In genomic region chr14:22994762-22995275, GRCh38 we compare ENCODE assay signal across 9 cellular contexts. TPM values are rescaled to one million over a fixed set of nuclear protein-coding genes. Genes with fewer than 3 reads are reported as not detected.
DNase-seq lines count a peak whose midpoint lies in the region; ATAC-seq, FAIRE-seq and TF ChIP-seq lines count a peak whose summit lies in the region.
"Had no signal": no experiment of that assay in that cellular context is flagged by ENCODE, and none has a peak within 500 bp of the region (broad histone marks: within the 10 kb centered on the region; RNA-seq: fewer than 3 reads in every experiment).

No MANE protein-coding gene starts in this region.

- peaks cover 2% of the 10 kb centered on the region for H3K36me3 Mint-ChIP-seq in activated CD4-positive, alpha-beta T cell treated with anti-CD3 and anti-CD28 coated beads, Interleukin-2, amount 10 ng/mL, durations not matched to agents 24 days and 14 days (ENCODE audit: low read depth)

- no peak for FAIRE-seq in GM12891 (lab: Jason Lieb, UNC)

- no peak for TF ChIP-seq EP300 in gastroesophageal sphincter (IDR thresholded peaks at IDR 0.05)

- no peak overlapping the region for H3K27ac Mint-ChIP-seq in activated CD4-positive, alpha-beta T cell treated with anti-CD3 and anti-CD28 coated beads, Interleukin-2, amount 10 ng/mL, durations not matched to agents 24 days and 14 days

- H3K4me3 ChIP-seq in Loucy (ENCODE audit: low read length, poor library complexity, severe bottlenecking) = no peak overlapping the region
- H3K4me3 ChIP-seq in gastroesophageal sphincter = no peak overlapping the region

- H3K36me3 ChIP-seq in Loucy (ENCODE audit: insufficient read depth, low read length) (no peaks in the 10 kb centered on the region), gastroesophageal sphincter (peaks cover 0 to 27% of the 10 kb centered on the region in 2 donors)

- H3K9me2 ChIP-seq in Loucy (replicated peaks; ENCODE audit: low read depth, low read length) = no peaks in the 10 kb centered on the region

- no peak overlapping the region for H3K27ac ChIP-seq in gastroesophageal sphincter

- H3K4me2 ChIP-seq in Loucy (ENCODE audit: low read depth, low read length, poor library complexity, severe bottlenecking) = no peak overlapping the region

- H3K4me1 ChIP-seq in Loucy (ENCODE audit: insufficient read depth, low read length, poor library complexity, severe bottlenecking) (peaks cover 3% of the 10 kb centered on the region), gastroesophageal sphincter (peaks cover 0 to 6% (median 0%) of the 10 kb centered on the region in 3 donors)

- no peaks in the 10 kb centered on the region for H4K20me1 ChIP-seq in Loucy (ENCODE audit: insufficient read depth, low read length, poor library complexity, severe bottlenecking)

- H3K9me3 ChIP-seq in Loucy (ENCODE audit: insufficient read depth, low read depth, low read length) (no peaks in the 10 kb centered on the region), gastroesophageal sphincter (no peaks in the 10 kb centered on the region)

- no peak overlapping the region for H3K9ac ChIP-seq in Loucy (ENCODE audit: low read depth, low read length, poor library complexity, severe bottlenecking)

- no peaks in the 10 kb centered on the region for H3K27me3 Mint-ChIP-seq in activated CD4-positive, alpha-beta T cell treated with anti-CD3 and anti-CD28 coated beads, Interleukin-2, amount 10 ng/mL, durations not matched to agents 24 days and 14 days

- WGBS in gastroesophageal sphincter (ENCODE audit: low coverage in 1 of 2), 2 donors = 10 to 29% methylated on average over 1 to 3 of the region's 4 CpGs

- H2AFZ ChIP-seq in Loucy (ENCODE audit: low read length) = peak overlapping the region; percentile 71; the same call in 1 of the 2 replicates

- H3K4me3 Mint-ChIP-seq in activated CD4-positive, alpha-beta T cell treated with anti-CD3 and anti-CD28 coated beads, Interleukin-2, amount 10 ng/mL, durations not matched to agents 24 days and 14 days = no peak overlapping the region

- DNase-seq in EH (ENCODE audit: low read depth) (peak; percentile 67), retina (peak; percentile 69), GM12891 (ENCODE audit: insufficient read length, low spot score) (no peak), C1 segment of cervical spinal cord (lab: John Stamatoyannopoulos, UW) (no peak)
- DNase-seq in activated CD4-positive, alpha-beta T cell treated with anti-CD3 and anti-CD28 coated beads, Interleukin-2, amount 10 ng/mL, durations not matched to agents 24 days and 14 days = peak; percentile 72

- peak; percentile 76 for TF ChIP-seq CTCF in Loucy (conservative IDR thresholded peaks at IDR 0.05; ENCODE audit: low read length)
- TF ChIP-seq CTCF in gastroesophageal sphincter (IDR thresholded peaks at IDR 0.05) = peak in 3 of 4 experiments; percentile 39 to 59 (median 48)

- TF ChIP-seq POLR2A in gastroesophageal sphincter (IDR thresholded peaks at IDR 0.05) (no peak), GM12891 (IDR thresholded peaks at IDR 0.05; ENCODE audit: low read depth, low read length) (no peak)

- intact Hi-C loops in activated CD4-positive, alpha-beta T cell treated with anti-CD3 and anti-CD28 coated beads, Interleukin-2, amount 10 ng/mL, durations not matched to agents 24 days and 14 days (cut with micrococcal nuclease) = loop anchor here (2.0 kb wide), 1 partner anchor 64 kb away; no protein-coding TSS in a partner anchor

- H3K27me3 ChIP-seq in Loucy (ENCODE audit: insufficient read depth, low read length, poor library complexity, severe bottlenecking) (no peaks in the 10 kb centered on the region), gastroesophageal sphincter (no peaks in the 10 kb centered on the region)

- peaks cover 2% of the 10 kb centered on the region for H3K4me1 Mint-ChIP-seq in activated CD4-positive, alpha-beta T cell treated with anti-CD3 and anti-CD28 coated beads, Interleukin-2, amount 10 ng/mL, durations not matched to agents 24 days and 14 days

- no peaks in the 10 kb centered on the region for H3K9me3 Mint-ChIP-seq in activated CD4-positive, alpha-beta T cell treated with anti-CD3 and anti-CD28 coated beads, Interleukin-2, amount 10 ng/mL, durations not matched to agents 24 days and 14 days

- H3K79me2 ChIP-seq in Loucy (ENCODE audit: insufficient read depth, low read length) = no peaks in the 10 kb centered on the region

- peak; percentile 39 for ATAC-seq in gastroesophageal sphincter
- ATAC-seq in HG02970 (IDR thresholded peaks at IDR 0.05; ENCODE audit: low FRiP score, unreplicated experiment) = no peak

- no peaks in the 10 kb centered on the region for H3F3A ChIP-seq in Loucy (ENCODE audit: low read depth)

TF ChIP-seq in GM12891, 5 proteins besides CTCF, POLR2A, EP300 and RAD21:
- TF ChIP-seq PAX5 (IDR thresholded peaks at IDR 0.05; ENCODE audit: insufficient read depth, low read length, severe bottlenecking) (no peak), TAF1 (IDR thresholded peaks at IDR 0.05; ENCODE audit: low read depth, low read length) (no peak), POLR2AphosphoS5 (IDR thresholded peaks at IDR 0.05; ENCODE audit: low read depth, low read length) (no peak), POU2F2 (IDR thresholded peaks at IDR 0.05; ENCODE audit: low read depth, low read length) (no peak), SPI1 (IDR thresholded peaks at IDR 0.05; ENCODE audit: low read depth, low read length) (no peak)

RNA-seq across cellular contexts. Expression of gene AJUBA, which starts 12.5 kb away (rescaled TPM):
- total RNA-seq in activated CD4-positive, alpha-beta T cell treated with anti-CD3 and anti-CD28 coated beads, Interleukin-2, amount 10 ng/mL, durations not matched to agents 24 days and 14 days = 2.4 and 2.7 TPM in 2 replicates
- 10 to 100 TPM in 3 of 4 donors, 1 to 10 TPM in 1; 8.8 to 27.0 (median 17.8) TPM for total RNA-seq in gastroesophageal sphincter
- polyA plus RNA-seq in GM12891 (2012; ENCODE audit: low read depth, missing spikeins) = 0.58 TPM

RNA-seq across cellular contexts. Expression of gene C14orf93, which starts 15.1 kb away (rescaled TPM):
- total RNA-seq in activated CD4-positive, alpha-beta T cell treated with anti-CD3 and anti-CD28 coated beads, Interleukin-2, amount 10 ng/mL, durations not matched to agents 24 days and 14 days = 6.7 and 8.2 TPM in 2 replicates
- 10 to 100 TPM in 3 of 4 donors, 1 to 10 TPM in 1; 8.4 to 16.0 (median 13.2) TPM for total RNA-seq in gastroesophageal sphincter
- 6.0 TPM for polyA plus RNA-seq in GM12891 (2012; ENCODE audit: low read depth, missing spikeins)

RNA-seq across cellular contexts. Expression of gene HAUS4, which starts 37.9 kb away (rescaled TPM):
- total RNA-seq in activated CD4-positive, alpha-beta T cell treated with anti-CD3 and anti-CD28 coated beads, Interleukin-2, amount 10 ng/mL, durations not matched to agents 24 days and 14 days = 59.4 and 63.1 TPM in 2 replicates
- 10 to 100 TPM; 31.2 to 47.6 (median 43.1) TPM for total RNA-seq in gastroesophageal sphincter
- polyA plus RNA-seq in GM12891 (2012; ENCODE audit: low read depth, missing spikeins) = 50.1 TPM

RNA-seq across cellular contexts. Expression of gene PSMB5, which starts 39.9 kb away (rescaled TPM):
- 150 TPM in 2 replicates for total RNA-seq in activated CD4-positive, alpha-beta T cell treated with anti-CD3 and anti-CD28 coated beads, Interleukin-2, amount 10 ng/mL, durations not matched to agents 24 days and 14 days
- total RNA-seq in gastroesophageal sphincter = 100 to 1,000 TPM; 125 to 182 (median 133) TPM
- polyA plus RNA-seq in GM12891 (2012; ENCODE audit: low read depth, missing spikeins) = 104 TPM

RNA-seq across cellular contexts. Expression of gene PSMB11, which starts 47.2 kb away (rescaled TPM):
- total RNA-seq in activated CD4-positive, alpha-beta T cell treated with anti-CD3 and anti-CD28 coated beads, Interleukin-2, amount 10 ng/mL, durations not matched to agents 24 days and 14 days = not detected in 2 replicates
- under 1 TPM in 1 of 4 donors, not detected in 3; 0.27 TPM for total RNA-seq in gastroesophageal sphincter
- polyA plus RNA-seq in GM12891 (2012; ENCODE audit: low read depth, missing spikeins) = not detected
- total RNA-seq: lower leg skin had no signal

Comparison
In these comparisons a context has a peak if more than half of its experiments do, and no peak if none do; other contexts are left out.
1. DNase-seq: peak in EH (single experiment), activated CD4-positive, alpha-beta T cell treated with anti-CD3 and anti-CD28 coated beads, Interleukin-2, amount 10 ng/mL, durations not matched to agents 24 days and 14 days (single experiment) and retina (single experiment); none in GM12891 (single experiment) and C1 segment of cervical spinal cord (0 of 14).